Comparison of ENCODE assay signal across 19 cellular contexts in genomic region chr7:48171190-48171589, GRCh38. TPM values are rescaled to one million over a fixed set of nuclear protein-coding genes. Genes with fewer than 3 reads are reported as not detected.
DNase-seq lines count a peak whose midpoint lies in the region; ATAC-seq and TF ChIP-seq lines count a peak whose summit lies in the region.
"Had no signal": no experiment of that assay in that cellular context is flagged by ENCODE, and none has a peak within 500 bp of the region (broad histone marks: within the 10 kb centered on the region; RNA-seq: fewer than 3 reads in every experiment).

ABCA13 (plus strand) TSS chr7:48171458; CDS start chr7:48171484, 26 bp downstream.

- POLR2A ChIA-PET in A673 (lab: Charles Lee; ENCODE audit: low non-redundant PET) (no interaction called here), Panc1 (lab: Charles Lee) (no interaction called here)

- intact Hi-C loops in A673 (cut with micrococcal nuclease; ENCODE audit: unreplicated experiment) (no loop called here), Panc1 (cut with micrococcal nuclease; ENCODE audit: unreplicated experiment) (no loop called here)
- intact Hi-C loops in activated T-helper 1 cell treated with anti-CD3 and anti-CD28 coated beads, Interleukin-12 subunit alpha, Interleukin-12 subunit beta, Interleukin-2, Interleukin-4 antibody, amounts not matched to agents 30 ng/mL and 10 ng/mL and 1 ng/mL, durations not matched to agents 14 hours and 24 hours and 36 hours (cut with micrococcal nuclease): no loop called here

- H3K27ac Mint-ChIP-seq in GM23338: no peak within 1 kb of the TSS
- no peak within 1 kb of the TSS for H3K27ac Mint-ChIP-seq in activated T-helper 1 cell treated with anti-CD3 and anti-CD28 coated beads, Interleukin-12 subunit alpha, Interleukin-12 subunit beta, Interleukin-2, Interleukin-4 antibody, amounts not matched to agents 30 ng/mL and 10 ng/mL and 1 ng/mL, durations not matched to agents 14 hours and 24 hours and 36 hours

- TF ChIP-seq CTCF in A673 (conservative IDR thresholded peaks at IDR 0.05; ENCODE audit: low read depth, low read length): no peak
- no peak for TF ChIP-seq CTCF in GM23338 (conservative IDR thresholded peaks at IDR 0.05; ENCODE audit: low read depth in 2 of 2)
- no peak for TF ChIP-seq CTCF in Panc1 (IDR thresholded peaks at IDR 0.05)
- no peak for TF ChIP-seq CTCF in fibroblast of mammary gland (conservative IDR thresholded peaks at IDR 0.05; ENCODE audit: control insufficient read depth, insufficient read depth, low read depth, low read length)
- no peak for TF ChIP-seq CTCF in coronary artery (IDR thresholded peaks at IDR 0.05)

- ATAC-seq in GM23338: no peak
- ATAC-seq in Panc1: peak; percentile 44; the same call in 1 of the 2 replicates
- ATAC-seq in GM18868 (IDR thresholded peaks at IDR 0.05; ENCODE audit: unreplicated experiment): no peak
- ATAC-seq in GM18870 (IDR thresholded peaks at IDR 0.05; ENCODE audit: unreplicated experiment): no peak
- ATAC-seq: left cardiac atrium had no signal

- H3K4me2 ChIP-seq in GM23338: no peak within 1 kb of the TSS
- H3K4me2 ChIP-seq: A549 had no signal

- peaks cover 1% of the 10 kb centered on the region; the same call in 1 of the 3 replicates for H3K4me1 Mint-ChIP-seq in GM23338
- no peaks in the 10 kb centered on the region for H3K4me1 Mint-ChIP-seq in activated T-helper 1 cell treated with anti-CD3 and anti-CD28 coated beads, Interleukin-12 subunit alpha, Interleukin-12 subunit beta, Interleukin-2, Interleukin-4 antibody, amounts not matched to agents 30 ng/mL and 10 ng/mL and 1 ng/mL, durations not matched to agents 14 hours and 24 hours and 36 hours (ENCODE audit: low read depth)

- H3K4me3 Mint-ChIP-seq in GM23338: no peak within 1 kb of the TSS
- H3K4me3 Mint-ChIP-seq in activated T-helper 1 cell treated with anti-CD3 and anti-CD28 coated beads, Interleukin-12 subunit alpha, Interleukin-12 subunit beta, Interleukin-2, Interleukin-4 antibody, amounts not matched to agents 30 ng/mL and 10 ng/mL and 1 ng/mL, durations not matched to agents 14 hours and 24 hours and 36 hours: no peak within 1 kb of the TSS

- DNase-seq in A673 (ENCODE audit: low spot score): peak; percentile 74
- DNase-seq in GM23338 (ENCODE audit: low spot score): no peak
- no peak for DNase-seq in Panc1 (ENCODE audit: low read depth, low spot score)
- peak; percentile 6 for DNase-seq in fibroblast of mammary gland (ENCODE audit: low read depth)
- no peak for DNase-seq in activated T-helper 1 cell treated with anti-CD3 and anti-CD28 coated beads, Interleukin-12 subunit alpha, Interleukin-12 subunit beta, Interleukin-2, Interleukin-4 antibody, amounts not matched to agents 30 ng/mL and 10 ng/mL and 1 ng/mL, durations not matched to agents 14 hours and 24 hours and 36 hours (ENCODE audit: low spot score)
- DNase-seq in coronary artery (ENCODE audit: low spot score): no peak
- DNase-seq: activated CD4-positive, alpha-beta T cell treated with anti-CD3 and anti-CD28 coated beads, Interleukin-2, amount 50 U/mL, for 1 hour; activated naive CD4-positive, alpha-beta T cell treated with Interleukin-2 at 50 U/mL for 16 hours; dermis blood vessel endothelial cell; esophagus squamous epithelium; hypothalamus; left cardiac atrium; NCI-H2081 treated with DMSO at 0.1 percent for 48 hours; NCI-H748 treated with DMSO at 0.1 percent for 48 hours; stomach had no signal

- H3K36me3 ChIP-seq in A673 (ENCODE audit: insufficient read depth, low read length, poor library complexity, severe bottlenecking) (no peaks in the 10 kb centered on the region), GM23338 (ENCODE audit: insufficient read depth) (no peaks in the 10 kb centered on the region), Panc1 (ENCODE audit: control insufficient read depth, insufficient read depth, low read length) (no peaks in the 10 kb centered on the region)
- H3K36me3 ChIP-seq: esophagus squamous epithelium, right atrium auricular region, stomach had no signal

- peak within 1 kb of the TSS; percentile 32 for H3K27ac ChIP-seq in A673 (ENCODE audit: low read depth, low read length, poor library complexity, severe bottlenecking)
- H3K27ac ChIP-seq in GM23338 (ENCODE audit: low read depth): no peak within 1 kb of the TSS
- H3K27ac ChIP-seq in Panc1 (ENCODE audit: low read length): no peak within 1 kb of the TSS
- H3K27ac ChIP-seq in coronary artery: no peak within 1 kb of the TSS
- H3K27ac ChIP-seq: A549, esophagus squamous epithelium, right atrium auricular region, stomach had no signal

- H3K36me3 Mint-ChIP-seq in GM23338 (ENCODE audit: low read depth): no peaks in the 10 kb centered on the region
- no peaks in the 10 kb centered on the region for H3K36me3 Mint-ChIP-seq in activated T-helper 1 cell treated with anti-CD3 and anti-CD28 coated beads, Interleukin-12 subunit alpha, Interleukin-12 subunit beta, Interleukin-2, Interleukin-4 antibody, amounts not matched to agents 30 ng/mL and 10 ng/mL and 1 ng/mL, durations not matched to agents 14 hours and 24 hours and 36 hours (ENCODE audit: low read depth)

- H4K20me1 ChIP-seq in GM23338 (replicated peaks; ENCODE audit: insufficient read depth): no peaks in the 10 kb centered on the region

- H3K27me3 Mint-ChIP-seq in GM23338 (ENCODE audit: insufficient read depth, low read depth, poor library complexity): no peaks in the 10 kb centered on the region
- peaks cover 11% of the 10 kb centered on the region for H3K27me3 Mint-ChIP-seq in activated T-helper 1 cell treated with anti-CD3 and anti-CD28 coated beads, Interleukin-12 subunit alpha, Interleukin-12 subunit beta, Interleukin-2, Interleukin-4 antibody, amounts not matched to agents 30 ng/mL and 10 ng/mL and 1 ng/mL, durations not matched to agents 14 hours and 24 hours and 36 hours (ENCODE audit: insufficient read depth)

- H3K9me2 ChIP-seq in GM23338 (ENCODE audit: insufficient read depth): no peaks in the 10 kb centered on the region

- H3K9me3 ChIP-seq in A673 (ENCODE audit: low read depth, low read length, poor library complexity, severe bottlenecking): no peaks in the 10 kb centered on the region
- H3K9me3 ChIP-seq in Panc1 (ENCODE audit: control insufficient read depth, insufficient read depth, low read depth, low read length): no peaks in the 10 kb centered on the region
- H3K9me3 ChIP-seq: esophagus squamous epithelium, right atrium auricular region had no signal

- no peaks in the 10 kb centered on the region for H3K27me3 ChIP-seq in A673 (replicated peaks; ENCODE audit: insufficient read depth, low read depth, low read length, poor library complexity)
- H3K27me3 ChIP-seq in GM23338 (ENCODE audit: insufficient read depth): peaks cover 16% of the 10 kb centered on the region
- H3K27me3 ChIP-seq in Panc1 (ENCODE audit: control insufficient read depth, insufficient read depth, low read length): no peaks in the 10 kb centered on the region
- H3K27me3 ChIP-seq: esophagus squamous epithelium, right atrium auricular region, stomach had no signal

- BruUV-seq in A673 (replicated peaks; lab: Mats Ljungman, UMichigan): no TSS peak
- no TSS peak for BruUV-seq in Panc1 (replicated peaks; lab: Mats Ljungman, UMichigan)

- CTCF ChIA-PET in A673 (lab: Charles Lee): no interaction called here
- CTCF ChIA-PET in Panc1 (lab: Charles Lee): no interaction called here

- H3K9me3 Mint-ChIP-seq in GM23338: peaks cover 22% of the 10 kb centered on the region
- H3K9me3 Mint-ChIP-seq in activated T-helper 1 cell treated with anti-CD3 and anti-CD28 coated beads, Interleukin-12 subunit alpha, Interleukin-12 subunit beta, Interleukin-2, Interleukin-4 antibody, amounts not matched to agents 30 ng/mL and 10 ng/mL and 1 ng/mL, durations not matched to agents 14 hours and 24 hours and 36 hours: no peaks in the 10 kb centered on the region

- no peaks in the 10 kb centered on the region for H3F3A ChIP-seq in GM23338 (replicated peaks; ENCODE audit: low read depth)

- in situ Hi-C loops in Panc1 (cut with HindIII; ENCODE audit: low pct_unique_long_range_greater_than_20kb, low sequenced_read_pairs): no loop called here

- no peaks in the 10 kb centered on the region for H3K79me2 ChIP-seq in GM23338 (replicated peaks; ENCODE audit: insufficient read depth)

- H3K4me1 ChIP-seq in A673 (ENCODE audit: insufficient read depth, low read length, poor library complexity, severe bottlenecking): no peaks in the 10 kb centered on the region
- no peaks in the 10 kb centered on the region for H3K4me1 ChIP-seq in GM23338 (ENCODE audit: insufficient read depth)
- H3K4me1 ChIP-seq in Panc1 (ENCODE audit: control insufficient read depth, insufficient read depth, low read length): no peaks in the 10 kb centered on the region
- H3K4me1 ChIP-seq: right atrium auricular region, stomach had no signal

- H3K4me3 ChIP-seq in A673 (ENCODE audit: low read depth, low read length, poor library complexity, severe bottlenecking) (peak within 1 kb of the TSS; percentile 35), GM23338 (no peak within 1 kb of the TSS), Panc1 (ENCODE audit: low read depth in 2 of 2, low read length in 2 of 2) (no peak within 1 kb of the TSS), fibroblast of mammary gland (ENCODE audit: control insufficient read depth, low read depth, low read length) (no peak within 1 kb of the TSS), coronary artery (no peak within 1 kb of the TSS)
- H3K4me3 ChIP-seq: A549, right atrium auricular region, stomach had no signal

- 0 out of 2 replicates have a peak within 1 kb of the TSS, but pooled peaks have one; percentile 61 for H2AFZ ChIP-seq in GM23338

TF ChIP-seq in GM23338, 12 proteins besides CTCF, POLR2A, EP300 and RAD21 (continues in another document):
- TF ChIP-seq ZNF114 (CRISPR knock-in tag; IDR thresholded peaks at IDR 0.05) (no peak), POLR2AphosphoS5 (IDR thresholded peaks at IDR 0.05; ENCODE audit: low read depth) (no peak)

RNA-seq across cellular contexts. Expression of gene ABCA13, which starts in this region (rescaled TPM):
- total RNA-seq in A673 (2021) (10.2 and 15.6 TPM in 2 replicates), Panc1 (2021; ENCODE audit: unreplicated experiment) (1.7 TPM)
- 0.16 and 0.21 TPM in 2 replicates for total RNA-seq in GM23338 (2014; rRNA removed; shearing (Covaris generic))
- not detected in 2 replicates for polyA plus RNA-seq in GM23338 (2016; fragmentation: Nextera tagmentation; extraction: Ambion mirVana)
- polyA plus RNA-seq in Panc1 (2012; ENCODE audit: insufficient read length): 1.4 TPM
- not detected in 2 replicates for total RNA-seq in activated T-helper 1 cell treated with anti-CD3 and anti-CD28 coated beads, Interleukin-12 subunit alpha, Interleukin-12 subunit beta, Interleukin-2, Interleukin-4 antibody, amounts not matched to agents 30 ng/mL and 10 ng/mL and 1 ng/mL, durations not matched to agents 14 hours and 24 hours and 36 hours
- total RNA-seq: right atrium auricular region had no signal

Comparison
In these comparisons a context has a peak if more than half of its experiments do, and no peak if none do; other contexts are left out.
1. DNase-seq: peak in A673 (single experiment) and fibroblast of mammary gland (single experiment); none in GM23338 (single experiment), Panc1 (single experiment), activated T-helper 1 cell treated with anti-CD3 and anti-CD28 coated beads, Interleukin-12 subunit alpha, Interleukin-12 subunit beta, Interleukin-2, Interleukin-4 antibody, amounts not matched to agents 30 ng/mL and 10 ng/mL and 1 ng/mL, durations not matched to agents 14 hours and 24 hours and 36 hours (single experiment) and coronary artery (single experiment).